11 cellular contexts compared by ENCODE assay signal in genomic region chr5:139665626-139666025, GRCh38. TPM values are rescaled to one million over a fixed set of nuclear protein-coding genes. Genes with fewer than 3 reads are reported as not detected.
DNase-seq lines count a peak whose midpoint lies in the region; ATAC-seq and TF ChIP-seq lines count a peak whose summit lies in the region.
"Had no signal": no experiment of that assay in that cellular context is flagged by ENCODE, and none has a peak within 500 bp of the region (broad histone marks: within the 10 kb centered on the region; RNA-seq: fewer than 3 reads in every experiment).

No MANE protein-coding gene starts in this region.

- peaks cover 88% of the 10 kb centered on the region for H3K79me2 ChIP-seq in KMS-11 (ENCODE audit: insufficient read depth, low read depth)

- no peak overlapping the region for H2AFZ ChIP-seq in KMS-11 (ENCODE audit: low read depth)

- DNase-seq in body of pancreas (peak in 2 of 4 donors; percentile 16 to 27), naive B cell (no peak), suprapubic skin (ENCODE audit: low spot score in 2 of 2) (no peak), ecto neural progenitor cell (ENCODE audit: low spot score) (no peak)
- DNase-seq in stimulated activated CD4-positive, alpha-beta T cell treated with anti-CD3 and anti-CD28 coated beads, Interleukin-2, amount 100 ng/mL, for 24 hours = no peak
- DNase-seq in central memory CD4-positive, alpha-beta T cell = no peak
- DNase-seq: activated naive CD4-positive, alpha-beta T cell; left lung; NCI-H1048 had no signal

- no peak overlapping the region for H3K4me2 ChIP-seq in KMS-11

- ATAC-seq in body of pancreas = no peak
- ATAC-seq in naive B cell (ENCODE audit: low read depth in 2 of 2) = no peak
- ATAC-seq: left lung had no signal

- H3K36me3 ChIP-seq in KMS-11 (ENCODE audit: insufficient read depth) (no peaks in the 10 kb centered on the region), body of pancreas (replicated peaks in 1 of 2; ENCODE audit: insufficient read depth in 1 of 2, low read depth in 2 of 2) (no peaks in the 10 kb centered on the region), suprapubic skin (no peaks in the 10 kb centered on the region)
- H3K36me3 ChIP-seq: left lung had no signal

- 0 out of 2 replicates have a peak, but pooled peaks cover 19% of the 10 kb centered on the region for H4K20me1 ChIP-seq in KMS-11 (ENCODE audit: insufficient read depth)

- 21 to 60% methylated on average over 4 to 11 of the region's 11 CpGs for WGBS in body of pancreas, 2 donors
- WGBS in suprapubic skin = 76% methylated on average over 10 of the region's 11 CpGs

- no peaks in the 10 kb centered on the region for H3K9me3 ChIP-seq in body of pancreas
- H3K9me3 ChIP-seq in suprapubic skin = no peaks in the 10 kb centered on the region
- H3K9me3 ChIP-seq: left lung had no signal

- H3K27ac Mint-ChIP-seq in naive B cell = peak overlapping the region; percentile 20 to 96 (median 82)

- no peaks in the 10 kb centered on the region for H3K9me3 Mint-ChIP-seq in naive B cell

- H3K36me3 Mint-ChIP-seq in naive B cell = no peaks in the 10 kb centered on the region

- no peak for TF ChIP-seq POLR2A in body of pancreas (IDR thresholded peaks at IDR 0.05)
- TF ChIP-seq POLR2A in suprapubic skin (IDR thresholded peaks at IDR 0.05) = no peak

- H3K4me1 Mint-ChIP-seq in naive B cell = peaks cover 79 to 96% (median 90%) of the 10 kb centered on the region in 3 donors

- no peaks in the 10 kb centered on the region for H3K27me3 ChIP-seq in KMS-11 (ENCODE audit: insufficient read depth, low read depth)
- H3K27me3 ChIP-seq in body of pancreas = no peaks in the 10 kb centered on the region
- no peaks in the 10 kb centered on the region for H3K27me3 ChIP-seq in suprapubic skin

- H3K4me3 Mint-ChIP-seq in naive B cell = peak overlapping the region in 6 of 8 donors; percentile 40 to 92 (median 64)

- H3K4me3 ChIP-seq in KMS-11 (IDR thresholded peaks at IDR 0.05; ENCODE audit: insufficient read depth, low read depth, low read length) (no peak overlapping the region), body of pancreas (no peak overlapping the region), suprapubic skin (no peak overlapping the region)
- H3K4me3 ChIP-seq: left lung had no signal

- no peaks in the 10 kb centered on the region for H3K27me3 Mint-ChIP-seq in naive B cell

- H3K4me1 ChIP-seq in KMS-11 (ENCODE audit: low read depth, poor library complexity, severe bottlenecking) = peaks cover 64% of the 10 kb centered on the region
- peaks cover 99% of the 10 kb centered on the region for H3K4me1 ChIP-seq in body of pancreas
- H3K4me1 ChIP-seq in suprapubic skin = peaks cover 90% of the 10 kb centered on the region

- TF ChIP-seq EP300 in suprapubic skin (IDR thresholded peaks at IDR 0.05) = no peak

- TF ChIP-seq CTCF in KMS-11 (conservative IDR thresholded peaks at IDR 0.05; ENCODE audit: low read depth, low read length) (no peak), body of pancreas (IDR thresholded peaks at IDR 0.05) (no peak), suprapubic skin (IDR thresholded peaks at IDR 0.05) (no peak)

- intact Hi-C loops in body of pancreas (cut with DNase I) = no loop called here

- no peak overlapping the region for H3K9ac ChIP-seq in KMS-11

- H3K27ac ChIP-seq in KMS-11 = peak overlapping the region; percentile 92; the same call in 1 of the 2 replicates
- peak overlapping the region; percentile 94 to 98 (median 98) for H3K27ac ChIP-seq in body of pancreas
- H3K27ac ChIP-seq in suprapubic skin = peak overlapping the region; percentile 40
- H3K27ac ChIP-seq: VCaP had no signal

RNA-seq across cellular contexts. Expression of gene CXXC5, which starts 17.5 kb away (rescaled TPM):
- total RNA-seq in body of pancreas (10 to 100 TPM; 86.6 to 87.7 TPM), suprapubic skin (10 to 100 TPM; 21.8 to 40.6 (median 30.1) TPM)
- 100 to 1,000 TPM; 351 to 547 (median 399) TPM for polyA plus RNA-seq in naive B cell (ENCODE audit: low read depth in 6 of 6)

Comparison
In these comparisons a context has a peak if more than half of its experiments do, and no peak if none do; other contexts are left out.
1. H3K27ac ChIP-seq: peak in every context shown above with its lines; median percentile 98 in body of pancreas; 92 in KMS-11; 40 in suprapubic skin.